ENCODE assay signal across 17 cellular contexts in genomic region chr11:33668468-33668825, GRCh38. TPM values are rescaled to one million over a fixed set of nuclear protein-coding genes. Genes with fewer than 3 reads are reported as not detected.
DNase-seq lines count a peak whose midpoint lies in the region; ATAC-seq and TF ChIP-seq lines count a peak whose summit lies in the region.
"Had no signal": no experiment of that assay in that cellular context is flagged by ENCODE, and none has a peak within 500 bp of the region (broad histone marks: within the 10 kb centered on the region; RNA-seq: fewer than 3 reads in every experiment).

No MANE protein-coding gene starts in this region.

- H3K4me3 ChIP-seq in HUES6 (ENCODE audit: low read depth, low read length) (no peak overlapping the region), foreskin fibroblast (ENCODE audit: low read depth in 1 of 2, low read length in 2 of 2) (no peak overlapping the region)
- H3K4me3 ChIP-seq: ascending aorta, colonic mucosa, thoracic aorta had no signal

- peaks cover 24% of the 10 kb centered on the region for H3K4me1 ChIP-seq in HUES6 (ENCODE audit: control insufficient read depth, insufficient read depth, low read length)
- H3K4me1 ChIP-seq: ascending aorta, colonic mucosa had no signal

- DNase-seq in DMS 273 (lab: John Stamatoyannopoulos, UW; ENCODE audit: unreplicated experiment) (peak; percentile 46), NCI-H2171 treated with DMSO at 0.1 percent for 48 hours (lab: John Stamatoyannopoulos, UW) (peak; percentile 99), foreskin fibroblast (no peak)
- DNase-seq in activated CD4-positive, alpha-beta T cell treated with anti-CD3 and anti-CD28 coated beads, Interleukin-2, amount 10 ng/mL, durations not matched to agents 7 days and 5 days = no peak
- DNase-seq: activated CD4-positive, alpha-beta T cell treated with anti-CD3 and anti-CD28 coated beads for 48 hours; CD8-positive, alpha-beta T cell; colonic mucosa; mesenchymal stem cell; natural killer cell had no signal

- peaks cover 30% of the 10 kb centered on the region for H3K4me1 Mint-ChIP-seq in brain
- no peaks in the 10 kb centered on the region for H3K4me1 Mint-ChIP-seq in activated CD4-positive, alpha-beta T cell treated with anti-CD3 and anti-CD28 coated beads, Interleukin-2, amount 10 ng/mL, durations not matched to agents 7 days and 5 days

- H3K36me3 Mint-ChIP-seq in brain = peaks cover 57% of the 10 kb centered on the region
- no peaks in the 10 kb centered on the region for H3K36me3 Mint-ChIP-seq in activated CD4-positive, alpha-beta T cell treated with anti-CD3 and anti-CD28 coated beads, Interleukin-2, amount 10 ng/mL, durations not matched to agents 7 days and 5 days (ENCODE audit: low read depth)
- H3K36me3 Mint-ChIP-seq: CD8-positive, alpha-beta T cell; natural killer cell had no signal

- peaks cover 0 to 2% (median 0%) of the 10 kb centered on the region in 5 experiments for H3K9me3 Mint-ChIP-seq in brain
- no peaks in the 10 kb centered on the region for H3K9me3 Mint-ChIP-seq in activated CD4-positive, alpha-beta T cell treated with anti-CD3 and anti-CD28 coated beads, Interleukin-2, amount 10 ng/mL, durations not matched to agents 7 days and 5 days
- H3K9me3 Mint-ChIP-seq: CD8-positive, alpha-beta T cell; natural killer cell had no signal

- no peaks in the 10 kb centered on the region for H3K27me3 ChIP-seq in HUES6 (ENCODE audit: control insufficient read depth, insufficient read depth, low read length)
- H3K27me3 ChIP-seq: ascending aorta, colonic mucosa had no signal

- peak overlapping the region in 2 of 5 experiments; percentile 2 to 12 for H3K4me3 Mint-ChIP-seq in brain
- no peak overlapping the region for H3K4me3 Mint-ChIP-seq in activated CD4-positive, alpha-beta T cell treated with anti-CD3 and anti-CD28 coated beads, Interleukin-2, amount 10 ng/mL, durations not matched to agents 7 days and 5 days
- H3K4me3 Mint-ChIP-seq: CD8-positive, alpha-beta T cell; natural killer cell had no signal

- CTCF ChIA-PET in activated CD4-positive, alpha-beta T cell treated with anti-CD3 and anti-CD28 coated beads, Interleukin-2, amount 10 ng/mL, durations not matched to agents 7 days and 5 days (lab: Charles Lee) = no interaction called here

- POLR2A ChIA-PET in activated CD4-positive, alpha-beta T cell treated with anti-CD3 and anti-CD28 coated beads, Interleukin-2, amount 10 ng/mL, durations not matched to agents 7 days and 5 days (lab: Charles Lee) = no interaction called here

- no peaks in the 10 kb centered on the region for H3K27me3 Mint-ChIP-seq in brain
- peaks cover 11% of the 10 kb centered on the region for H3K27me3 Mint-ChIP-seq in activated CD4-positive, alpha-beta T cell treated with anti-CD3 and anti-CD28 coated beads, Interleukin-2, amount 10 ng/mL, durations not matched to agents 7 days and 5 days

- H3K9ac ChIP-seq in HUES6 (ENCODE audit: low read length) = no peak overlapping the region

- H3K9me3 ChIP-seq in HUES6 (ENCODE audit: control insufficient read depth, insufficient read depth, low read depth, low read length) = no peaks in the 10 kb centered on the region; the same call in 1 of the 2 replicates
- H3K9me3 ChIP-seq: ascending aorta, colonic mucosa, thoracic aorta had no signal

- no peaks in the 10 kb centered on the region for H3K36me3 ChIP-seq in HUES6 (ENCODE audit: control insufficient read depth, insufficient read depth, low read length)
- H3K36me3 ChIP-seq: ascending aorta, colonic mucosa, thoracic aorta had no signal

- no peak for ATAC-seq in GM18909 (IDR thresholded peaks at IDR 0.05; ENCODE audit: poor library complexity, unreplicated experiment)
- no peak for ATAC-seq in HG02763 (IDR thresholded peaks at IDR 0.05; ENCODE audit: unreplicated experiment)
- ATAC-seq: CD8-positive, alpha-beta T cell; HepG2; natural killer cell; SK-N-SH treated with all-trans-retinoic acid at 6 μM for 48 hours had no signal

- peak overlapping the region in 4 of 5 experiments; percentile 1 to 78 (median 34) for H3K27ac Mint-ChIP-seq in brain
- H3K27ac Mint-ChIP-seq in activated CD4-positive, alpha-beta T cell treated with anti-CD3 and anti-CD28 coated beads, Interleukin-2, amount 10 ng/mL, durations not matched to agents 7 days and 5 days = no peak overlapping the region
- H3K27ac Mint-ChIP-seq: CD8-positive, alpha-beta T cell; natural killer cell had no signal

- TF ChIP-seq CTCF in brain (conservative IDR thresholded peaks at IDR 0.05) = no peak
- TF ChIP-seq CTCF in foreskin fibroblast (IDR thresholded peaks at IDR 0.05; ENCODE audit: low read depth, low read length) = no peak

- H3K27ac ChIP-seq in HUES6 (ENCODE audit: low read depth, low read length) = peak overlapping the region; percentile 49; the same call in 1 of the 2 replicates
- H3K27ac ChIP-seq: ascending aorta, colonic mucosa, thoracic aorta had no signal

RNA-seq across cellular contexts. Expression of gene C11orf91, which starts 32.2 kb away (rescaled TPM):
- polyA plus RNA-seq in brain (ENCODE audit: insufficient read depth, low read depth, low replicate concordance) = not detected
- under 1 TPM; 0.25 to 0.27 TPM for total RNA-seq in activated CD4-positive, alpha-beta T cell treated with anti-CD3 and anti-CD28 coated beads, Interleukin-2, amount 10 ng/mL, durations not matched to agents 7 days and 5 days
- total RNA-seq: ascending aorta, colonic mucosa, natural killer cell, thoracic aorta had no signal
- polyA plus RNA-seq: HepG2 had no signal

Comparison
In these comparisons a context has a peak if more than half of its experiments do, and no peak if none do; other contexts are left out.
1. DNase-seq: peak in DMS 273 (single experiment) and NCI-H2171 treated with DMSO at 0.1 percent for 48 hours (single experiment); none in activated CD4-positive, alpha-beta T cell treated with anti-CD3 and anti-CD28 coated beads, Interleukin-2, amount 10 ng/mL, durations not matched to agents 7 days and 5 days (single experiment) and foreskin fibroblast (0 of 2).